6 cellular contexts compared by ENCODE assay signal in genomic region chr4:108498925-108499324, GRCh38.
"Had no signal": no experiment of that assay in that cellular context is flagged by ENCODE, and none has a peak within 500 bp of the region (broad histone marks: within the 10 kb centered on the region; RNA-seq: fewer than 3 reads in every experiment).

No MANE protein-coding gene starts in this region.

- H3K4me3 ChIP-seq: K562 had no signal

- ATAC-seq: K562 had no signal

- H3K27ac ChIP-seq: HL-60 had no signal

- DNase-seq: IMR-90, KBM-7, KG1 had no signal

- FAIRE-seq: HTR-8/SVneo, K562 had no signal
